17 cellular contexts compared by ENCODE assay signal in genomic region chr20:62244644-62245108, GRCh38. TPM values are rescaled to one million over a fixed set of nuclear protein-coding genes. Genes with fewer than 3 reads are reported as not detected.
DNase-seq lines count a peak whose midpoint lies in the region; TF ChIP-seq lines count a peak whose summit lies in the region.
"Had no signal": no experiment of that assay in that cellular context is flagged by ENCODE, and none has a peak within 500 bp of the region (broad histone marks: within the 10 kb centered on the region; RNA-seq: fewer than 3 reads in every experiment).

No MANE protein-coding gene starts in this region.

- H3K27me3 ChIP-seq in skeletal muscle tissue (ENCODE audit: control insufficient read depth in 3 of 3, insufficient read depth in 3 of 3, low read length in 3 of 3): no peaks in the 10 kb centered on the region
- H3K27me3 ChIP-seq: BE2C, sigmoid colon had no signal

- peaks cover 0 to 9% (median 0%) of the 10 kb centered on the region in 3 donors for H3K27me3 Mint-ChIP-seq in immature natural killer cell (ENCODE audit: low read depth in 3 of 3)
- H3K27me3 Mint-ChIP-seq in activated CD4-positive, alpha-beta memory T cell treated with anti-CD3 and anti-CD28 coated beads for 36 hours: no peaks in the 10 kb centered on the region

- H3K4me3 Mint-ChIP-seq in immature natural killer cell: peak overlapping the region; percentile 72 to 81 (median 77)
- no peak overlapping the region for H3K4me3 Mint-ChIP-seq in activated CD4-positive, alpha-beta memory T cell treated with anti-CD3 and anti-CD28 coated beads for 36 hours

- H3K36me3 Mint-ChIP-seq in immature natural killer cell: peaks cover 0 to 4% (median 0%) of the 10 kb centered on the region in 3 donors
- no peaks in the 10 kb centered on the region for H3K36me3 Mint-ChIP-seq in activated CD4-positive, alpha-beta memory T cell treated with anti-CD3 and anti-CD28 coated beads for 36 hours

- H3K27ac ChIP-seq in RWPE1 (0 out of 2 replicates have a peak overlapping the region, but pooled peaks have one; percentile 4), skeletal muscle tissue (ENCODE audit: low read depth, low read length) (peak overlapping the region; percentile 79)
- H3K27ac ChIP-seq: sigmoid colon had no signal

- peak overlapping the region in 1 of 3 donors; percentile 45 for H3K9ac ChIP-seq in skeletal muscle tissue (ENCODE audit: low read depth in 1 of 3, low read length in 3 of 3)

- CTCF ChIA-PET in RWPE1 (lab: Yijun Ruan, JAX): interaction anchor here (0.6 to 0.7 kb wide), 2 partner anchors 10 to 13 kb away, joined by 3 read pairs; no protein-coding TSS in a partner anchor
- CTCF ChIA-PET in activated CD4-positive, alpha-beta memory T cell treated with anti-CD3 and anti-CD28 coated beads for 36 hours (lab: Charles Lee): no interaction called here
- CTCF ChIA-PET in GM10248 (lab: Yijun Ruan, JAX): no interaction called here

- peaks cover 75 to 79% of the 10 kb centered on the region in 2 donors for H3K4me1 Mint-ChIP-seq in immature natural killer cell
- peaks cover 39% of the 10 kb centered on the region for H3K4me1 Mint-ChIP-seq in activated CD4-positive, alpha-beta memory T cell treated with anti-CD3 and anti-CD28 coated beads for 36 hours (ENCODE audit: low read depth)

- no peaks in the 10 kb centered on the region for H3K9me3 ChIP-seq in skeletal muscle tissue (ENCODE audit: control insufficient read depth in 3 of 3, low read length in 3 of 3)
- H3K9me3 ChIP-seq: BE2C, sigmoid colon had no signal

- intact Hi-C loops in activated CD4-positive, alpha-beta memory T cell treated with anti-CD3 and anti-CD28 coated beads for 36 hours (cut with micrococcal nuclease): no loop called here

- peak overlapping the region; percentile 70 to 94 (median 81) for H3K27ac Mint-ChIP-seq in immature natural killer cell
- H3K27ac Mint-ChIP-seq in activated CD4-positive, alpha-beta memory T cell treated with anti-CD3 and anti-CD28 coated beads for 36 hours: no peak overlapping the region

- peaks cover 6 to 8% (median 8%) of the 10 kb centered on the region in 3 donors for H3K36me3 ChIP-seq in skeletal muscle tissue (ENCODE audit: control insufficient read depth in 3 of 3, insufficient read depth in 3 of 3, low read length in 3 of 3)
- H3K36me3 ChIP-seq: BE2C had no signal

- DNase-seq in Kasumi-1 (lab: John Stamatoyannopoulos, UW): peak; percentile 16 to 20
- DNase-seq in RWPE1 (ENCODE audit: low spot score): no peak
- peak; percentile 43 to 55 (median 51) for DNase-seq in immature natural killer cell
- DNase-seq in activated CD4-positive, alpha-beta memory T cell treated with anti-CD3 and anti-CD28 coated beads for 36 hours: no peak
- DNase-seq in GM10248 (ENCODE audit: extremely low spot score): no peak
- DNase-seq in inferior parietal cortex (ENCODE audit: extremely low spot score): no peak
- DNase-seq: activated naive CD4-positive, alpha-beta T cell; BE2C; DMS53; effector CD8-positive, alpha-beta T cell; NCI-H226; OCI-M1; sigmoid colon; stimulated activated CD4-positive, alpha-beta T cell treated with anti-CD3 and anti-CD28 coated beads, Interleukin-4, amount 100 ng/mL, for 24 hours had no signal

- no peaks in the 10 kb centered on the region for H3K9me3 Mint-ChIP-seq in immature natural killer cell
- H3K9me3 Mint-ChIP-seq in activated CD4-positive, alpha-beta memory T cell treated with anti-CD3 and anti-CD28 coated beads for 36 hours: no peaks in the 10 kb centered on the region

- peaks cover 32 to 78% (median 65%) of the 10 kb centered on the region in 3 donors for H3K4me1 ChIP-seq in skeletal muscle tissue (ENCODE audit: control insufficient read depth in 3 of 3, insufficient read depth in 3 of 3, low read length in 3 of 3)
- H3K4me1 ChIP-seq: BE2C had no signal

- POLR2A ChIA-PET in RWPE1 (lab: Yijun Ruan, JAX; ENCODE audit: low non-redundant PET): interaction anchor here (0.6 kb wide), 1 partner anchor 24 kb away, joined by 4 read pairs; no protein-coding TSS in a partner anchor
- POLR2A ChIA-PET in activated CD4-positive, alpha-beta memory T cell treated with anti-CD3 and anti-CD28 coated beads for 36 hours (lab: Charles Lee): no interaction called here
- POLR2A ChIA-PET in GM10248 (lab: Yijun Ruan, JAX): interaction anchor here (0.7 kb wide), 1 partner anchor 234 kb away, joined by 3 read pairs; no protein-coding TSS in a partner anchor

- TF ChIP-seq CTCF in RWPE1 (conservative IDR thresholded peaks at IDR 0.05; ENCODE audit: low read depth) (no peak), GM10248 (IDR thresholded peaks at IDR 0.05; ENCODE audit: control extremely low read depth, extremely low read depth, low read depth, missing control alignments) (no peak)

- peak overlapping the region in 2 of 3 donors; percentile 12 to 35 for H3K4me3 ChIP-seq in skeletal muscle tissue (ENCODE audit: low read length in 3 of 3)
- H3K4me3 ChIP-seq: sigmoid colon had no signal

RNA-seq across cellular contexts. Expression of gene OSBPL2, which starts 6.4 kb away (rescaled TPM):
- polyA plus RNA-seq in immature natural killer cell: 10 to 100 TPM; 17.9 to 45.2 (median 24.5) TPM
- 26.6 TPM for total RNA-seq in skeletal muscle tissue
- total RNA-seq in activated CD4-positive, alpha-beta memory T cell treated with anti-CD3 and anti-CD28 coated beads for 36 hours: 10 to 100 TPM; 25.4 to 29.3 TPM

RNA-seq across cellular contexts. Expression of gene HRH3, which starts 24.6 kb away (rescaled TPM):
- polyA plus RNA-seq in immature natural killer cell: not detected
- total RNA-seq in skeletal muscle tissue: 0.52 TPM
- total RNA-seq in activated CD4-positive, alpha-beta memory T cell treated with anti-CD3 and anti-CD28 coated beads for 36 hours: not detected
- total RNA-seq: bronchial epithelial cell, lower leg skin, sigmoid colon had no signal
- polyA plus RNA-seq: sigmoid colon had no signal

RNA-seq across cellular contexts. Expression of gene ADRM1, which starts 58.1 kb away (rescaled TPM):
- 100 to 1,000 TPM in 2 of 3 donors, 10 to 100 TPM in 1; 97.2 to 132 (median 108) TPM for polyA plus RNA-seq in immature natural killer cell
- total RNA-seq in skeletal muscle tissue: 41.8 TPM
- total RNA-seq in activated CD4-positive, alpha-beta memory T cell treated with anti-CD3 and anti-CD28 coated beads for 36 hours: 100 to 1,000 TPM in 1 of 2 experiments, 10 to 100 TPM in 1; 98.6 to 101 TPM

Comparison
In these comparisons a context has a peak if more than half of its experiments do, and no peak if none do; other contexts are left out.
1. DNase-seq: peak in Kasumi-1 (2 of 2) and immature natural killer cell (3 of 3); none in RWPE1 (single experiment), activated CD4-positive, alpha-beta memory T cell treated with anti-CD3 and anti-CD28 coated beads for 36 hours (single experiment), GM10248 (single experiment) and inferior parietal cortex (single experiment).